ENCODE assay signal across 18 cellular contexts in genomic region chr2:109215866-109216265, GRCh38.
"Had no signal": no experiment of that assay in that cellular context is flagged by ENCODE, and none has a peak within 500 bp of the region (broad histone marks: within the 10 kb centered on the region; RNA-seq: fewer than 3 reads in every experiment).

No MANE protein-coding gene starts in this region.

- H3K27ac ChIP-seq: adrenal gland, ascending aorta, brain microvascular endothelial cell, heart left ventricle had no signal

- H3K4me3 ChIP-seq: adrenal gland, ascending aorta, heart left ventricle, lung had no signal

- DNase-seq: activated CD8-positive, alpha-beta memory T cell treated with anti-CD3 and anti-CD28 coated beads for 24 hours; brain microvascular endothelial cell; caudate nucleus; effector CD4-positive, alpha-beta T cell; heart left ventricle; naive thymus-derived CD4-positive, alpha-beta T cell; retina; stimulated activated CD4-positive, alpha-beta T cell treated with anti-CD3 and anti-CD28 coated beads, Interleukin-2, amount 100 ng/mL, for 48 hours; stimulated activated naive CD4-positive, alpha-beta T cell; T-helper 1 cell; T-helper 9 cell had no signal

- ATAC-seq: heart left ventricle; naive thymus-derived CD4-positive, alpha-beta T cell had no signal

- H3K27me3 ChIP-seq: adrenal gland, ascending aorta, heart left ventricle had no signal

- H3K27ac Mint-ChIP-seq: dendritic cell treated with granulocyte-macrophage colony-stimulating factor and Interleukin-4, amounts not matched to agents 40 ng/mL and 50 ng/mL, for 4 days; progenitor cell of endocrine pancreas; WTC11 had no signal

- H3K36me3 ChIP-seq: adrenal gland, ascending aorta, brain microvascular endothelial cell, heart left ventricle had no signal

- H3K9me3 Mint-ChIP-seq: activated naive CD4-positive, alpha-beta T cell treated with anti-CD3 and anti-CD28 coated beads, Interleukin-2, amount 50 U/mL, for 72 hours; dendritic cell treated with granulocyte-macrophage colony-stimulating factor and Interleukin-4, amounts not matched to agents 40 ng/mL and 50 ng/mL, for 4 days; WTC11 had no signal

- H3K4me3 Mint-ChIP-seq: dendritic cell treated with granulocyte-macrophage colony-stimulating factor and Interleukin-4, amounts not matched to agents 40 ng/mL and 50 ng/mL, for 4 days; WTC11 had no signal

- H3K36me3 Mint-ChIP-seq: WTC11 had no signal

- H3K9me3 ChIP-seq: adrenal gland, ascending aorta, heart left ventricle had no signal
